8 cellular contexts compared by ENCODE assay signal in genomic region chr1:156295391-156295947, GRCh38. TPM values are rescaled to one million over a fixed set of nuclear protein-coding genes. Genes with fewer than 3 reads are reported as not detected.
DNase-seq lines count a peak whose midpoint lies in the region; ATAC-seq and TF ChIP-seq lines count a peak whose summit lies in the region.

Gene GLMP, minus strand, starts transcription at chr1:156295679. Its CDS starts 34 bp downstream, at chr1:156295645.

- POLR2A ChIA-PET in Caco-2 (lab: Charles Lee): interaction anchor here (0.9 to 1.1 kb wide), 2 partner anchors 11 to 13 kb away, joined by 5 to 7 read pairs; partner anchors contain the start of genes SMG5 and TMEM79
- POLR2A ChIA-PET in OCI-LY7 (lab: Charles Lee): interaction anchor here (0.7 kb wide), 1 partner anchor 36 kb away, joined by 3 read pairs; no protein-coding TSS in a partner anchor

- no peaks in the 10 kb centered on the region for H3K9me3 Mint-ChIP-seq in Caco-2 (ENCODE audit: unreplicated experiment)
- no peaks in the 10 kb centered on the region for H3K9me3 Mint-ChIP-seq in activated T-cell treated with anti-CD3 and anti-CD28 coated beads, Interleukin-2, amount 50 U/mL, for 72 hours

- H3K36me3 ChIP-seq in Caco-2 (ENCODE audit: control insufficient read depth, insufficient read depth, low read length) (no peaks in the 10 kb centered on the region), OCI-LY7 (ENCODE audit: insufficient read depth, low read length) (no peaks in the 10 kb centered on the region), esophagus squamous epithelium (peaks cover 0 to 32% (median 0%) of the 10 kb centered on the region in 3 donors)

- H3K4me1 ChIP-seq in Caco-2: peaks cover 20% of the 10 kb centered on the region
- no peaks in the 10 kb centered on the region for H3K4me1 ChIP-seq in OCI-LY7 (ENCODE audit: insufficient read depth, low read length, poor library complexity, severe bottlenecking)
- peaks cover 16 to 58% (median 25%) of the 10 kb centered on the region in 3 donors for H3K4me1 ChIP-seq in esophagus squamous epithelium

- intact Hi-C loops in Caco-2 (cut with micrococcal nuclease; ENCODE audit: unreplicated experiment): no loop called here
- intact Hi-C loops in OCI-LY7 (cut with micrococcal nuclease; ENCODE audit: unreplicated experiment): no loop called here
- intact Hi-C loops in esophagus squamous epithelium (cut with DNase I): no loop called here

- peak within 1 kb of the TSS; percentile 54; the same call in 1 of the 2 replicates for H3K4me2 ChIP-seq in OCI-LY7 (ENCODE audit: low read length)

- H3K9me3 ChIP-seq in Caco-2 (no peaks in the 10 kb centered on the region), OCI-LY7 (ENCODE audit: low read length) (no peaks in the 10 kb centered on the region), esophagus squamous epithelium (no peaks in the 10 kb centered on the region)

- WGBS in esophagus squamous epithelium, 2 donors: 0 to 1% methylated on average over 8 to 10 of the region's 17 CpGs

- peaks cover 27% of the 10 kb centered on the region for H3K36me3 Mint-ChIP-seq in Caco-2 (ENCODE audit: insufficient read depth, unreplicated experiment)
- peaks cover 0 to 4% of the 10 kb centered on the region in 2 donors for H3K36me3 Mint-ChIP-seq in activated T-cell treated with anti-CD3 and anti-CD28 coated beads, Interleukin-2, amount 50 U/mL, for 72 hours (ENCODE audit: insufficient read depth in 2 of 2)

- TF ChIP-seq CTCF in Caco-2 (IDR thresholded peaks at IDR 0.05; ENCODE audit: insufficient read depth in 1 of 2, low read depth in 1 of 2, low read length in 1 of 2, severe bottlenecking in 1 of 2, unreplicated experiment in 1 of 2) (no peak), OCI-LY7 (conservative IDR thresholded peaks at IDR 0.05; ENCODE audit: low read length) (no peak), esophagus squamous epithelium (IDR thresholded peaks at IDR 0.05) (no peak)

- DNase-seq in Caco-2: peak in 1 of 2 experiments; percentile 58
- no peak for DNase-seq in OCI-LY7 (ENCODE audit: low spot score)
- DNase-seq in activated T-cell treated with anti-CD3 and anti-CD28 coated beads, Interleukin-2, amount 50 U/mL, for 72 hours: peak; percentile 61 to 66
- DNase-seq in esophagus squamous epithelium (lab: John Stamatoyannopoulos, UW): no peak
- DNase-seq in mucosa of gallbladder (ENCODE audit: low spot score): peak; percentile 75
- peak; percentile 30 to 31 for DNase-seq in stimulated activated CD8-positive, alpha-beta memory T cell treated with anti-CD3 and anti-CD28 coated beads, Interleukin-7, amount 100 ng/mL, for 4 hours (ENCODE audit: low read depth in 2 of 2)

- no TSS peak for BruUV-seq in Caco-2 (replicated peaks; lab: Mats Ljungman, UMichigan)
- BruUV-seq in OCI-LY7 (replicated peaks; lab: Mats Ljungman, UMichigan): no TSS peak

- H3K79me2 ChIP-seq in OCI-LY7 (ENCODE audit: insufficient read depth, low read depth, low read length): no peaks in the 10 kb centered on the region

- H2AFZ ChIP-seq in OCI-LY7 (ENCODE audit: low read length): no peak within 1 kb of the TSS; the same call in 1 of the 2 replicates

- no peaks in the 10 kb centered on the region for H3K27me3 Mint-ChIP-seq in Caco-2 (ENCODE audit: insufficient read depth, unreplicated experiment)
- no peaks in the 10 kb centered on the region for H3K27me3 Mint-ChIP-seq in activated T-cell treated with anti-CD3 and anti-CD28 coated beads, Interleukin-2, amount 50 U/mL, for 72 hours (ENCODE audit: low read depth)

- H3K27me3 ChIP-seq in Caco-2 (replicated peaks; ENCODE audit: control insufficient read depth, insufficient read depth, low read length): no peaks in the 10 kb centered on the region
- no peaks in the 10 kb centered on the region for H3K27me3 ChIP-seq in esophagus squamous epithelium

- H3K27ac ChIP-seq in OCI-LY7 (ENCODE audit: low read depth, low read length, poor library complexity, severe bottlenecking) (no peak within 1 kb of the TSS), esophagus squamous epithelium (peak within 1 kb of the TSS; percentile 55 to 82 (median 76))

- H3K4me3 Mint-ChIP-seq in Caco-2 (ENCODE audit: unreplicated experiment): peak within 1 kb of the TSS; percentile 83
- H3K4me3 Mint-ChIP-seq in activated T-cell treated with anti-CD3 and anti-CD28 coated beads, Interleukin-2, amount 50 U/mL, for 72 hours: peak within 1 kb of the TSS; percentile 81 to 94

- peaks cover 20% of the 10 kb centered on the region for H3K4me1 Mint-ChIP-seq in Caco-2 (ENCODE audit: low read depth, unreplicated experiment)
- peaks cover 25% of the 10 kb centered on the region for H3K4me1 Mint-ChIP-seq in activated T-cell treated with anti-CD3 and anti-CD28 coated beads, Interleukin-2, amount 50 U/mL, for 72 hours (ENCODE audit: low read depth)

- H3K27ac Mint-ChIP-seq in Caco-2 (ENCODE audit: unreplicated experiment): peak within 1 kb of the TSS; percentile 87
- H3K27ac Mint-ChIP-seq in activated T-cell treated with anti-CD3 and anti-CD28 coated beads, Interleukin-2, amount 50 U/mL, for 72 hours: peak within 1 kb of the TSS; percentile 79

- CTCF ChIA-PET in Caco-2 (lab: Charles Lee) (no interaction called here), OCI-LY7 (lab: Charles Lee; ENCODE audit: unreplicated experiment) (no interaction called here)

- TF ChIP-seq POLR2A in esophagus squamous epithelium (IDR thresholded peaks at IDR 0.05): no peak

- ATAC-seq in HG02852 (IDR thresholded peaks at IDR 0.05; ENCODE audit: unreplicated experiment): peak; percentile 52
- ATAC-seq in activated T-cell treated with anti-CD3 and anti-CD28 coated beads, Interleukin-2, amount 50 U/mL, for 72 hours (replicated peaks in 1 of 2): peak; percentile 86 to 89
- ATAC-seq in GM18907 (IDR thresholded peaks at IDR 0.05; ENCODE audit: unreplicated experiment): no peak

- no peaks in the 10 kb centered on the region for H4K20me1 ChIP-seq in OCI-LY7 (ENCODE audit: insufficient read depth, low read length)

- H3K4me3 ChIP-seq in Caco-2 (ENCODE audit: low read depth, low read length) (peak within 1 kb of the TSS; percentile 40), OCI-LY7 (ENCODE audit: low read depth, low read length, poor library complexity, severe bottlenecking) (no peak within 1 kb of the TSS), esophagus squamous epithelium (peak within 1 kb of the TSS; percentile 53 to 76 (median 74))

- H3K9me2 ChIP-seq in OCI-LY7 (ENCODE audit: insufficient read depth, low read length): no peaks in the 10 kb centered on the region

RNA-seq across cellular contexts. Expression of gene GLMP, which starts in this region (rescaled TPM):
- total RNA-seq in Caco-2 (2022) (63.9 and 74.4 TPM in 2 replicates), OCI-LY7 (2022) (4.9 and 8.0 TPM in 2 replicates), esophagus squamous epithelium (10 to 100 TPM; 16.1 to 44.2 (median 27.7) TPM), mucosa of gallbladder (67.1 TPM)
- total RNA-seq in OCI-LY7 (2014; rRNA removed; shearing (Covaris generic)): 0.60 TPM in 1 of 2 replicates, not detected in the other
- 10 to 100 TPM; 14.9 to 19.0 TPM for total RNA-seq in activated T-cell treated with anti-CD3 and anti-CD28 coated beads, Interleukin-2, amount 50 U/mL, for 72 hours

Comparison
In these comparisons a context has a peak if more than half of its experiments do, and no peak if none do; other contexts are left out.
1. DNase-seq: peak in activated T-cell treated with anti-CD3 and anti-CD28 coated beads, Interleukin-2, amount 50 U/mL, for 72 hours (2 of 2), mucosa of gallbladder (single experiment) and stimulated activated CD8-positive, alpha-beta memory T cell treated with anti-CD3 and anti-CD28 coated beads, Interleukin-7, amount 100 ng/mL, for 4 hours (2 of 2); none in OCI-LY7 (single experiment) and esophagus squamous epithelium (single experiment).